14 cellular contexts compared by ENCODE assay signal in genomic region chr16:88019847-88020512, GRCh38.
"Had no signal": no experiment of that assay in that cellular context is flagged by ENCODE, and none has a peak within 500 bp of the region (broad histone marks: within the 10 kb centered on the region; RNA-seq: fewer than 3 reads in every experiment).

No MANE protein-coding gene starts in this region.

- H3K9me3 Mint-ChIP-seq: stimulated activated memory B cell treated with anti-CD40 and anti-IgM and Interleukin-4, amounts not matched to agents 10 μg/mL and 1 μg/mL and 100 μg/mL, for 72 hours had no signal

- H3K27ac ChIP-seq: epithelial cell of prostate had no signal

- H3K9me3 ChIP-seq: tibial nerve had no signal

- H3K27me3 Mint-ChIP-seq: stimulated activated memory B cell treated with anti-CD40 and anti-IgM and Interleukin-4, amounts not matched to agents 10 μg/mL and 1 μg/mL and 100 μg/mL, for 72 hours had no signal

- FAIRE-seq: TTC549 had no signal

- H3K4me2 ChIP-seq: smooth muscle cell had no signal

- ATAC-seq: left ventricle myocardium superior; right cardiac atrium; stimulated activated memory B cell treated with anti-CD40 and anti-IgM and Interleukin-4, amounts not matched to agents 10 μg/mL and 1 μg/mL and 100 μg/mL, for 72 hours had no signal

- H3K27ac Mint-ChIP-seq: stimulated activated memory B cell treated with anti-CD40 and anti-IgM and Interleukin-4, amounts not matched to agents 10 μg/mL and 1 μg/mL and 100 μg/mL, for 72 hours had no signal

- H3K27me3 ChIP-seq: tibial nerve had no signal

- H3K4me3 ChIP-seq: smooth muscle cell had no signal

- H3K4me3 Mint-ChIP-seq: stimulated activated memory B cell treated with anti-CD40 and anti-IgM and Interleukin-4, amounts not matched to agents 10 μg/mL and 1 μg/mL and 100 μg/mL, for 72 hours had no signal

- DNase-seq: activated CD4-positive, alpha-beta T cell treated with anti-CD3 and anti-CD28 coated beads, Interleukin-2, amount 50 U/mL, for 1 hour; activated T-cell treated with anti-CD3 and anti-CD28 coated beads, Interleukin-2, amount 50 U/mL, for 1 hour; central memory CD4-positive, alpha-beta T cell; cortex of kidney; effector CD8-positive, alpha-beta T cell; hippocampal formation; left ventricle myocardium superior; T-helper 2 cell had no signal
